1 cellular context compared by ENCODE assay signal in the genomic region with DNA sequence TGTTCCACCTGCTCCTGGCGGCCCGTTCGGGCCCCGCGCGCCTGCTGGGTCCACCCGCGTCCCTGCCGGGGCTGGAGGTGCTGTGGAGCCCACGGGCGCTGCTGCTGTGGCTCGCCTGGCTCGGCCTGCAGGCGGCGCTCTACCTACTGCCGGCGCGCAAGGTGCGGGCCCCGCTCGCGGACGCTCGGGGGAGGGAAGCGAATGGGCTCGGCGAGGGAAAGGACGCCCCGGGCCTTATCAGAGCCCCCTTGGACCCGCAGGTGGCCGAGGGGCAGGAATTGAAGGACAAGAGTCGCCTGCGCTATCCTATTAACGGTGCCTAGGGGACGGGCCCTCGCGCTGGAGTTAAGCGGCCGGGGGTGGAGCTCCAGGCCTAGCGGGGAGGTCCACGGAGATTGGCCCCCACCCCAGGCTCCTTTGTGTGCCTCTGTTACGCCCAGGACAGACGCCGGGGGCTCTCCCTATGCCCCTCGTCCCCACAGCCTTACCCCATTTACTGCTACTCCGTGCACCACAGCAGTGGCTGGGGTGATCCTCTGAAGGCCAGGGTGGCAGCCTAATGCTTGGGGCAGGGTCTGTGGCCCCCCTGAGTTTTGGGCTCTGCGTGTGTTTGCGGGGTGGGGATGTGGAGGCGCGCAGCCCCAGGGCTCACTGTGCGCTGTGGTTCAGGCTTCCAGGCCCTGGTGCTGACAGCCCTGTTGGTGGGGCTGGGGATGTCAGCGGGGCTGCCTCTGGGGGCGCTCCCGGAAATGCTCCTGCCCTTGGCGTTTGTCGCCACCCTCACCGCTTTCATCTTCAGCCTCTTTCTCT.
A peak's percentile ranks its signal among the peaks of the same experiment; 100 is the strongest.
TF ChIP-seq lines count a peak whose summit lies in the region.

No MANE protein-coding gene starts in this region.

TF ChIP-seq in endothelial cell of umbilical vein, 7 proteins besides CTCF, POLR2A, EP300 and RAD21:
- peak; percentile 66 for TF ChIP-seq POLR2AphosphoS5 (IDR thresholded peaks at IDR 0.05; ENCODE audit: insufficient read depth, low read depth, low read length)
- TF ChIP-seq MYC (IDR thresholded peaks at IDR 0.05; ENCODE audit: low read depth, low read length) = no peak
